ENCODE assay signal across 28 cellular contexts in genomic region chr3:20726786-20727185, GRCh38.
"Had no signal": no experiment of that assay in that cellular context is flagged by ENCODE, and none has a peak within 500 bp of the region (broad histone marks: within the 10 kb centered on the region; RNA-seq: fewer than 3 reads in every experiment).

No MANE protein-coding gene starts in this region.

- H3K4me2 ChIP-seq: neural progenitor cell, smooth muscle cell had no signal

- H3K27me3 ChIP-seq: neural progenitor cell, ovary, spleen, suprapubic skin, testis, tibial artery, transverse colon, upper lobe of right lung, uterus had no signal

- H3K9ac ChIP-seq: neural progenitor cell, parathyroid adenoma had no signal

- H3K27ac ChIP-seq: neural progenitor cell, ovary, parathyroid adenoma, psoas muscle, skin epidermis, spleen, suprapubic skin, testis, tibial artery, transverse colon, upper lobe of right lung, uterus had no signal

- ATAC-seq: natural killer cell; psoas muscle; right cardiac atrium; sciatic nerve; stimulated activated memory B cell treated with anti-CD40 and anti-IgM and Interleukin-4, amounts not matched to agents 10 μg/mL and 1 μg/mL and 100 μg/mL, for 72 hours; stimulated activated naive CD8-positive, alpha-beta T cell treated with anti-CD3 and anti-CD28 coated beads, Interleukin-15, amount 100 ng/mL, for 72 hours; stimulated activated naive CD8-positive, alpha-beta T cell treated with anti-CD3 and anti-CD28 coated beads, Interleukin-15, Interleukin-2, amounts not matched to agents 100 U/mL and 50 U/mL, for 24 hours; upper lobe of right lung had no signal

- H3K4me3 ChIP-seq: neural progenitor cell, ovary, psoas muscle, skin epidermis, smooth muscle cell, spleen, suprapubic skin, testis, tibial artery, transverse colon, upper lobe of right lung, uterus had no signal

- H3K9me3 ChIP-seq: ovary, psoas muscle, suprapubic skin, testis, tibial artery, transverse colon, upper lobe of right lung, uterus had no signal

- H3K4me1 ChIP-seq: neural progenitor cell, parathyroid adenoma, psoas muscle, spleen, suprapubic skin, testis, tibial artery, transverse colon, upper lobe of right lung, uterus had no signal

- H3K36me3 ChIP-seq: neural progenitor cell, ovary, spleen, suprapubic skin, tibial artery, transverse colon, upper lobe of right lung, uterus had no signal

- H3K79me2 ChIP-seq: parathyroid adenoma had no signal

- DNase-seq: natural killer cell; occipital lobe; ovary; posterior cingulate gyrus; psoas muscle; right cardiac atrium; spleen; stimulated activated CD4-positive, alpha-beta T cell treated with anti-CD3 and anti-CD28 coated beads, Interleukin-12 subunit alpha, Interleukin-12 subunit beta, amount 100 ng/mL, for 4 hours; stimulated activated CD4-positive, alpha-beta T cell treated with anti-CD3 and anti-CD28 coated beads, Interleukin-1b, Interleukin-23, amount 100 ng/mL, for 48 hours; stimulated activated CD4-positive, alpha-beta T cell treated with anti-CD3 and anti-CD28 coated beads, Interleukin-4, amount 100 ng/mL, for 1 hour; stimulated activated CD4-positive, alpha-beta T cell treated with anti-CD3 and anti-CD28 coated beads, Interleukin-4, amount 100 ng/mL, for 4 hours; stimulated activated CD8-positive, alpha-beta memory T cell treated with anti-CD3 and anti-CD28 coated beads, Interleukin-4, amount 100 ng/mL, for 48 hours; stimulated activated naive CD4-positive, alpha-beta T cell; stimulated activated naive CD8-positive, alpha-beta T cell treated with anti-CD3 and anti-CD28 coated beads, Interleukin-15, amount 100 ng/mL, for 72 hours; stimulated activated naive CD8-positive, alpha-beta T cell treated with anti-CD3 and anti-CD28 coated beads, Interleukin-15, Interleukin-2, amounts not matched to agents 100 U/mL and 50 U/mL, for 24 hours; substantia nigra; testis; tibial artery; transverse colon; upper lobe of right lung; uterus had no signal

- H2AFZ ChIP-seq: neural progenitor cell, parathyroid adenoma had no signal
